ENCODE assay signal across 16 cellular contexts in the genomic region with DNA sequence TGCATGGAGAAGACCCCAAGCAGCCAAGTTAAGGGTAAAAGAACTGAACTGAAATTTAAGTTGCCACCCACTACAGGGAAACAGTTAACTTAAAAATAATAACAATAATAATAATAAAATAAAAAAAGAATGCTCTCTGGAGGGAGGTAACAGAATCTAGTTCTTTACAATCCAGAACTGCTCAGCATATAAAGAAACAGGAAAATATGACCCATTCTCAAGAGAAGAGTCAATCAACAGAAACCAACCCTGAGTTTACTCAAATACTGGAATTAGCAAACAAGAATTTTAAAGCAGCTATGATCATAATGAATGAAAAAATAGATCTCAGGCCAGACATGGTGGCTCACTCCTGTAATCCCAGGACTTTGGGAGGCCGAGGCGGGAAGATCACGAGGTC. TPM values are rescaled to one million over a fixed set of nuclear protein-coding genes. Genes with fewer than 3 reads are reported as not detected.
DNase-seq lines count a peak whose midpoint lies in the region; ATAC-seq and TF ChIP-seq lines count a peak whose summit lies in the region.
"Had no signal": no experiment of that assay in that cellular context is flagged by ENCODE, and none has a peak within 500 bp of the region (broad histone marks: within the 10 kb centered on the region; RNA-seq: fewer than 3 reads in every experiment).

No MANE protein-coding gene starts in this region.

- TF ChIP-seq CTCF in WTC11 (IDR thresholded peaks at IDR 0.05) (no peak), neural crest cell (conservative IDR thresholded peaks at IDR 0.05) (no peak)

- H3K27ac Mint-ChIP-seq in activated CD4-positive, alpha-beta memory T cell treated with anti-CD3 and anti-CD28 coated beads for 36 hours, result peak overlapping the region; percentile 75
- H3K27ac Mint-ChIP-seq in activated CD4-positive, alpha-beta memory T cell treated with anti-CD3 and anti-CD28 coated beads, Interleukin-2, amount 10 ng/mL, durations not matched to agents 7 days and 5 days, result no peak overlapping the region
- H3K27ac Mint-ChIP-seq in WTC11 (peak overlapping the region; percentile 27; the same call in 1 of the 2 replicates), neural crest cell (ENCODE audit: unreplicated experiment) (peak overlapping the region; percentile 37)

- intact Hi-C loops in activated CD4-positive, alpha-beta memory T cell treated with anti-CD3 and anti-CD28 coated beads for 36 hours (cut with micrococcal nuclease), result loop anchor here (1.0 to 2.0 kb wide), 2 partner anchors 153 to 249 kb away; a partner anchor contains a TSS

- TF ChIP-seq POLR2A in GM18505 (IDR thresholded peaks at IDR 0.05; ENCODE audit: borderline replicate concordance, extremely low read depth, insufficient read depth, insufficient read length), result no peak

- no peak for DNase-seq in activated CD4-positive, alpha-beta memory T cell treated with anti-CD3 and anti-CD28 coated beads for 36 hours
- no peak for DNase-seq in activated CD4-positive, alpha-beta memory T cell treated with anti-CD3 and anti-CD28 coated beads, Interleukin-2, amount 10 ng/mL, durations not matched to agents 7 days and 5 days
- DNase-seq in WTC11 (ENCODE audit: low spot score), result no peak
- DNase-seq in neural crest cell (ENCODE audit: low read depth, low spot score), result no peak
- DNase-seq in NCI-H510A (lab: John Stamatoyannopoulos, UW), result no peak
- no peak for DNase-seq in DMS79 treated with DMSO at 0.1 percent for 48 hours (lab: John Stamatoyannopoulos, UW)
- DNase-seq: DMS79; effector memory CD8-positive, alpha-beta T cell; H9; hypothalamus; mesendoderm; NCI-H2029 treated with DMSO at 0.1 percent for 48 hours; NCI-H524 had no signal

- peaks cover 2% of the 10 kb centered on the region for H3K36me3 Mint-ChIP-seq in activated CD4-positive, alpha-beta memory T cell treated with anti-CD3 and anti-CD28 coated beads for 36 hours
- no peaks in the 10 kb centered on the region for H3K36me3 Mint-ChIP-seq in activated CD4-positive, alpha-beta memory T cell treated with anti-CD3 and anti-CD28 coated beads, Interleukin-2, amount 10 ng/mL, durations not matched to agents 7 days and 5 days (ENCODE audit: low read depth)
- H3K36me3 Mint-ChIP-seq in WTC11, result no peaks in the 10 kb centered on the region
- H3K36me3 Mint-ChIP-seq in neural crest cell (ENCODE audit: low read depth), result no peaks in the 10 kb centered on the region

- H3K4me1 Mint-ChIP-seq in activated CD4-positive, alpha-beta memory T cell treated with anti-CD3 and anti-CD28 coated beads for 36 hours (ENCODE audit: low read depth), result peaks cover 71% of the 10 kb centered on the region
- peaks cover 49% of the 10 kb centered on the region for H3K4me1 Mint-ChIP-seq in activated CD4-positive, alpha-beta memory T cell treated with anti-CD3 and anti-CD28 coated beads, Interleukin-2, amount 10 ng/mL, durations not matched to agents 7 days and 5 days
- H3K4me1 Mint-ChIP-seq in WTC11, result peaks cover 27% of the 10 kb centered on the region
- peaks cover 22% of the 10 kb centered on the region for H3K4me1 Mint-ChIP-seq in neural crest cell

- CTCF ChIA-PET in activated CD4-positive, alpha-beta memory T cell treated with anti-CD3 and anti-CD28 coated beads for 36 hours (lab: Charles Lee), result interaction anchor here (1.2 kb wide), 2 partner anchors 35 to 53 kb away, joined by 4 to 6 read pairs; a partner anchor contains a TSS
- CTCF ChIA-PET in activated CD4-positive, alpha-beta memory T cell treated with anti-CD3 and anti-CD28 coated beads, Interleukin-2, amount 10 ng/mL, durations not matched to agents 7 days and 5 days (lab: Charles Lee), result no interaction called here
- CTCF ChIA-PET in WTC11 (lab: Charles Lee), result interaction anchor here (1.1 kb wide), 1 partner anchor 74 kb away, joined by 5 read pairs; no protein-coding TSS in a partner anchor

- POLR2A ChIA-PET in activated CD4-positive, alpha-beta memory T cell treated with anti-CD3 and anti-CD28 coated beads for 36 hours (lab: Charles Lee), result interaction anchor here (1.5 to 3.3 kb wide), 2 partner anchors 53 to 250 kb away, joined by 5 to 11 read pairs; a partner anchor contains a TSS
- POLR2A ChIA-PET in activated CD4-positive, alpha-beta memory T cell treated with anti-CD3 and anti-CD28 coated beads, Interleukin-2, amount 10 ng/mL, durations not matched to agents 7 days and 5 days (lab: Charles Lee), result no interaction called here
- POLR2A ChIA-PET in WTC11 (lab: Charles Lee), result no interaction called here

- no peak overlapping the region for H3K4me3 Mint-ChIP-seq in activated CD4-positive, alpha-beta memory T cell treated with anti-CD3 and anti-CD28 coated beads for 36 hours
- no peak overlapping the region for H3K4me3 Mint-ChIP-seq in activated CD4-positive, alpha-beta memory T cell treated with anti-CD3 and anti-CD28 coated beads, Interleukin-2, amount 10 ng/mL, durations not matched to agents 7 days and 5 days
- H3K4me3 Mint-ChIP-seq in WTC11, result no peak overlapping the region
- no peak overlapping the region for H3K4me3 Mint-ChIP-seq in neural crest cell
- H3K4me3 Mint-ChIP-seq: effector memory CD8-positive, alpha-beta T cell; H9 had no signal

- no peaks in the 10 kb centered on the region for H3K27me3 Mint-ChIP-seq in activated CD4-positive, alpha-beta memory T cell treated with anti-CD3 and anti-CD28 coated beads for 36 hours
- H3K27me3 Mint-ChIP-seq in activated CD4-positive, alpha-beta memory T cell treated with anti-CD3 and anti-CD28 coated beads, Interleukin-2, amount 10 ng/mL, durations not matched to agents 7 days and 5 days, result no peaks in the 10 kb centered on the region
- H3K27me3 Mint-ChIP-seq in WTC11 (ENCODE audit: low read depth), result no peaks in the 10 kb centered on the region
- no peaks in the 10 kb centered on the region for H3K27me3 Mint-ChIP-seq in neural crest cell (ENCODE audit: low read depth)
- H3K27me3 Mint-ChIP-seq: effector memory CD8-positive, alpha-beta T cell had no signal

- ATAC-seq in GM21367 (IDR thresholded peaks at IDR 0.05; ENCODE audit: unreplicated experiment), result peak; percentile 14
- no peak for ATAC-seq in WTC11
- no peak for ATAC-seq in GM18505 (IDR thresholded peaks at IDR 0.05; ENCODE audit: unreplicated experiment)
- ATAC-seq: effector memory CD8-positive, alpha-beta T cell; HepG2 had no signal

- H3K9me3 Mint-ChIP-seq in activated CD4-positive, alpha-beta memory T cell treated with anti-CD3 and anti-CD28 coated beads for 36 hours, result no peaks in the 10 kb centered on the region
- H3K9me3 Mint-ChIP-seq in activated CD4-positive, alpha-beta memory T cell treated with anti-CD3 and anti-CD28 coated beads, Interleukin-2, amount 10 ng/mL, durations not matched to agents 7 days and 5 days, result no peaks in the 10 kb centered on the region
- H3K9me3 Mint-ChIP-seq in WTC11 (no peaks in the 10 kb centered on the region), neural crest cell (no peaks in the 10 kb centered on the region)
- H3K9me3 Mint-ChIP-seq: effector memory CD8-positive, alpha-beta T cell; H9 had no signal

TF ChIP-seq in WTC11, 78 proteins besides CTCF, POLR2A, EP300 and RAD21 (continues in another document):
- TF ChIP-seq, protein P1, sequence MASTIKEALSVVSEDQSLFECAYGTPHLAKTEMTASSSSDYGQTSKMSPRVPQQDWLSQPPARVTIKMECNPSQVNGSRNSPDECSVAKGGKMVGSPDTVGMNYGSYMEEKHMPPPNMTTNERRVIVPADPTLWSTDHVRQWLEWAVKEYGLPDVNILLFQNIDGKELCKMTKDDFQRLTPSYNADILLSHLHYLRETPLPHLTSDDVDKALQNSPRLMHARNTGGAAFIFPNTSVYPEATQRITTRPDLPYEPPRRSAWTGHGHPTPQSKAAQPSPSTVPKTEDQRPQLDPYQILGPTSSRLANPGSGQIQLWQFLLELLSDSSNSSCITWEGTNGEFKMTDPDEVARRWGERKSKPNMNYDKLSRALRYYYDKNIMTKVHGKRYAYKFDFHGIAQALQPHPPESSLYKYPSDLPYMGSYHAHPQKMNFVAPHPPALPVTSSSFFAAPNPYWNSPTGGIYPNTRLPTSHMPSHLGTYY (CRISPR knock-in tag; IDR thresholded peaks at IDR 0.05), result no peak
- no peak for TF ChIP-seq EMX1 (CRISPR knock-in tag; IDR thresholded peaks at IDR 0.05)
- no peak for TF ChIP-seq TEAD1 (CRISPR knock-in tag; IDR thresholded peaks at IDR 0.05)
- no peak for TF ChIP-seq ZNF138 (CRISPR knock-in tag; conservative IDR thresholded peaks at IDR 0.05)
- no peak for TF ChIP-seq ZNF671 (CRISPR knock-in tag; IDR thresholded peaks at IDR 0.05)
- no peak for TF ChIP-seq ZNF232 (CRISPR knock-in tag; IDR thresholded peaks at IDR 0.05)
- TF ChIP-seq, protein P2, sequence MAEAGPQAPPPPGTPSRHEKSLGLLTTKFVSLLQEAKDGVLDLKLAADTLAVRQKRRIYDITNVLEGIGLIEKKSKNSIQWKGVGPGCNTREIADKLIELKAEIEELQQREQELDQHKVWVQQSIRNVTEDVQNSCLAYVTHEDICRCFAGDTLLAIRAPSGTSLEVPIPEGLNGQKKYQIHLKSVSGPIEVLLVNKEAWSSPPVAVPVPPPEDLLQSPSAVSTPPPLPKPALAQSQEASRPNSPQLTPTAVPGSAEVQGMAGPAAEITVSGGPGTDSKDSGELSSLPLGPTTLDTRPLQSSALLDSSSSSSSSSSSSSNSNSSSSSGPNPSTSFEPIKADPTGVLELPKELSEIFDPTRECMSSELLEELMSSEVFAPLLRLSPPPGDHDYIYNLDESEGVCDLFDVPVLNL (CRISPR knock-in tag; IDR thresholded peaks at IDR 0.05; ENCODE audit: borderline replicate concordance, low read depth), result no peak
- TF ChIP-seq, protein P3, sequence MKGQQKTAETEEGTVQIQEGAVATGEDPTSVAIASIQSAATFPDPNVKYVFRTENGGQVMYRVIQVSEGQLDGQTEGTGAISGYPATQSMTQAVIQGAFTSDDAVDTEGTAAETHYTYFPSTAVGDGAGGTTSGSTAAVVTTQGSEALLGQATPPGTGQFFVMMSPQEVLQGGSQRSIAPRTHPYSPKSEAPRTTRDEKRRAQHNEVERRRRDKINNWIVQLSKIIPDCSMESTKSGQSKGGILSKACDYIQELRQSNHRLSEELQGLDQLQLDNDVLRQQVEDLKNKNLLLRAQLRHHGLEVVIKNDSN (CRISPR knock-in tag; IDR thresholded peaks at IDR 0.05), result no peak
- TF ChIP-seq JAZF1 (CRISPR knock-in tag; IDR thresholded peaks at IDR 0.05), result no peak

RNA-seq across cellular contexts. Expression of a gene that starts 53.8 kb away (rescaled TPM):
- 10 to 100 TPM; 41.3 to 41.9 TPM for total RNA-seq in activated CD4-positive, alpha-beta memory T cell treated with anti-CD3 and anti-CD28 coated beads for 36 hours
- 10 to 100 TPM; 11.6 to 13.7 TPM for total RNA-seq in activated CD4-positive, alpha-beta memory T cell treated with anti-CD3 and anti-CD28 coated beads, Interleukin-2, amount 10 ng/mL, durations not matched to agents 7 days and 5 days
- total RNA-seq in WTC11 (2021) (65.9 to 69.3 TPM (median 69.1 TPM) in 3 replicates), neural crest cell (113 and 116 TPM in 2 replicates)
